8 cellular contexts compared by ENCODE assay signal in genomic region chr2:126658316-126658909, GRCh38. TPM values are rescaled to one million over a fixed set of nuclear protein-coding genes. Genes with fewer than 3 reads are reported as not detected.
DNase-seq lines count a peak whose midpoint lies in the region; ATAC-seq and TF ChIP-seq lines count a peak whose summit lies in the region.

No MANE protein-coding gene starts in this region.

- H3K27ac ChIP-seq in AG04450 (ENCODE audit: low read depth, low read length) (peak overlapping the region; percentile 100), mesendoderm (ENCODE audit: low read depth, low read length) (peak overlapping the region; percentile 10), substantia nigra (ENCODE audit: low read depth, low read length, poor library complexity, severe bottlenecking) (no peak overlapping the region), SJCRH30 (no peak overlapping the region)

- H2BK5ac ChIP-seq in mesendoderm (ENCODE audit: low read length), result no peak overlapping the region

- H3K56ac ChIP-seq in mesendoderm (ENCODE audit: low read length), result peak overlapping the region; percentile 74

- H3K9me3 ChIP-seq in AG04450 (ENCODE audit: control insufficient read depth, insufficient read depth, low read length) (no peaks in the 10 kb centered on the region; the same call in 1 of the 2 replicates), SJCRH30 (replicated peaks) (no peaks in the 10 kb centered on the region)

- H3K9me3 Mint-ChIP-seq in activated B cell treated with CpG ODN at 0.5 μM for 24 hours, result no peaks in the 10 kb centered on the region

- peaks cover 14% of the 10 kb centered on the region for H3K79me1 ChIP-seq in mesendoderm (ENCODE audit: low read length)

- H3K79me2 ChIP-seq in mesendoderm (ENCODE audit: control insufficient read depth, insufficient read depth, low read length), result peaks cover 10% of the 10 kb centered on the region

- H3K23ac ChIP-seq in mesendoderm (ENCODE audit: low read length), result no peak overlapping the region

- H3K4me3 ChIP-seq in AG04450 (ENCODE audit: low read depth, low read length) (peak overlapping the region; percentile 88), mesendoderm (ENCODE audit: low read length) (no peak overlapping the region), SJCRH30 (no peak overlapping the region; the same call in 1 of the 2 replicates)

- no peak overlapping the region for H2BK120ac ChIP-seq in mesendoderm (ENCODE audit: low read depth, low read length)

- WGBS in mesendoderm (ENCODE audit: extremely low coverage, insufficient coverage, low lambda C conversion rate), result no CpG with 5 or more reads among the region's 2 CpGs

- no peak overlapping the region for H4K8ac ChIP-seq in mesendoderm (ENCODE audit: low read depth, low read length)

- no peak overlapping the region for H3K18ac ChIP-seq in mesendoderm (ENCODE audit: low read length)

- no peak overlapping the region for H4K5ac ChIP-seq in mesendoderm (ENCODE audit: low read length)

- no peak overlapping the region for H2BK15ac ChIP-seq in mesendoderm (replicated peaks; ENCODE audit: low read depth)

- H3K36me3 ChIP-seq in mesendoderm (ENCODE audit: control insufficient read depth, insufficient read depth, low read length) (no peaks in the 10 kb centered on the region), SJCRH30 (no peaks in the 10 kb centered on the region)

- H3K27ac Mint-ChIP-seq in activated B cell treated with CpG ODN at 0.5 μM for 24 hours, result peak overlapping the region; percentile 94

- intact Hi-C loops in activated B cell treated with CpG ODN at 0.5 μM for 24 hours (cut with micrococcal nuclease), result loop anchor here (5.0 kb wide), 3 partner anchors 131 to 1369 kb away; partner anchors contain the start of gene SAP130

- DNase-seq in AG04450 (ENCODE audit: low read depth, low spot score), result no peak
- no peak for DNase-seq in activated B cell treated with CpG ODN at 0.5 μM for 24 hours
- no peak for DNase-seq in mesendoderm
- DNase-seq in substantia nigra (lab: John Stamatoyannopoulos, UW), result no peak
- no peak for DNase-seq in SJCRH30

- ATAC-seq in GM21529 (IDR thresholded peaks at IDR 0.05; ENCODE audit: unreplicated experiment) (peak; percentile 12), activated B cell treated with CpG ODN at 0.5 μM for 24 hours (ENCODE audit: low read depth) (no peak), GM18868 (IDR thresholded peaks at IDR 0.05; ENCODE audit: unreplicated experiment) (no peak), HG03521 (IDR thresholded peaks at IDR 0.05; ENCODE audit: unreplicated experiment) (no peak)

- H3K4me2 ChIP-seq in mesendoderm (ENCODE audit: low read length), result no peak overlapping the region

- H3K4me1 ChIP-seq in mesendoderm (ENCODE audit: control insufficient read depth, low read depth, low read length) (peaks cover 15% of the 10 kb centered on the region), SJCRH30 (peaks cover 18% of the 10 kb centered on the region)

- no peaks in the 10 kb centered on the region for H3K27me3 ChIP-seq in AG04450 (ENCODE audit: control insufficient read depth, insufficient read depth, low read length)
- H3K27me3 ChIP-seq in mesendoderm (ENCODE audit: insufficient read depth, low read length, poor library complexity), result no peaks in the 10 kb centered on the region
- H3K27me3 ChIP-seq in SJCRH30, result no peaks in the 10 kb centered on the region

- H3K4ac ChIP-seq in mesendoderm (ENCODE audit: low read depth, low read length), result no peak overlapping the region

- TF ChIP-seq CTCF in AG04450 (IDR thresholded peaks at IDR 0.05; ENCODE audit: low read depth, low read length) (no peak), activated B cell treated with CpG ODN at 0.5 μM for 24 hours (IDR thresholded peaks at IDR 0.05) (no peak)

- H2AK5ac ChIP-seq in mesendoderm (ENCODE audit: low read length), result no peak overlapping the region

- H3K4me3 Mint-ChIP-seq in activated B cell treated with CpG ODN at 0.5 μM for 24 hours, result peak overlapping the region; percentile 94

- peak overlapping the region; percentile 18 for H3K9ac ChIP-seq in mesendoderm (ENCODE audit: low read length)

- H3K27me3 Mint-ChIP-seq in activated B cell treated with CpG ODN at 0.5 μM for 24 hours, result no peaks in the 10 kb centered on the region

- CTCF ChIA-PET in AG04450 (lab: Charles Lee) (no interaction called here), activated B cell treated with CpG ODN at 0.5 μM for 24 hours (lab: Charles Lee) (interaction anchor here (1.0 kb wide), 1 partner anchor 23 kb away, joined by 4 read pairs; no protein-coding TSS in a partner anchor)

- H3K36me3 Mint-ChIP-seq in activated B cell treated with CpG ODN at 0.5 μM for 24 hours (ENCODE audit: low read depth), result peaks cover 12% of the 10 kb centered on the region

- peaks cover 74% of the 10 kb centered on the region for H3K4me1 Mint-ChIP-seq in activated B cell treated with CpG ODN at 0.5 μM for 24 hours

- POLR2A ChIA-PET in AG04450 (lab: Yijun Ruan, JAX), result interaction anchor here (0.8 to 1.9 kb wide), 4 partner anchors 28 to 356 kb away, joined by 3 to 8 read pairs (median 6); no protein-coding TSS in a partner anchor
- POLR2A ChIA-PET in activated B cell treated with CpG ODN at 0.5 μM for 24 hours (lab: Charles Lee), result interaction anchor here (1.9 kb wide), 1 partner anchor 13 kb away, joined by 6 read pairs; no protein-coding TSS in a partner anchor

RNA-seq across cellular contexts. Expression of gene GYPC, which starts 2.5 kb away (rescaled TPM):
- 146 and 183 TPM in 2 replicates for polyA plus RNA-seq in AG04450 (2011; rRNA removed)
- 99.1 and 132 TPM in 2 replicates for polyA minus RNA-seq in AG04450 (2011; rRNA and poly(A)+ RNA removed)
- 48.1 and 50.1 TPM in 2 replicates for total RNA-seq in activated B cell treated with CpG ODN at 0.5 μM for 24 hours
- polyA plus RNA-seq in mesendoderm (2013, experiment 1 of 2), result 24.4 TPM
- polyA plus RNA-seq in mesendoderm (2013, experiment 2 of 2), result 24.2 TPM
- 25.8 and 26.1 TPM in 2 replicates for total RNA-seq in SJCRH30 (2014; rRNA removed; shearing (Covaris generic))

Comparison
In these comparisons a context has a peak if more than half of its experiments do, and no peak if none do; other contexts are left out.
1. H3K27ac ChIP-seq: peak in AG04450 (single experiment) and mesendoderm (single experiment); none in substantia nigra (single experiment) and SJCRH30 (single experiment).